10 cellular contexts compared by ENCODE assay signal in genomic region chr3:151383956-151384355, GRCh38. TPM values are rescaled to one million over a fixed set of nuclear protein-coding genes. Genes with fewer than 3 reads are reported as not detected.
DNase-seq lines count a peak whose midpoint lies in the region; ATAC-seq and TF ChIP-seq lines count a peak whose summit lies in the region.
"Had no signal": no experiment of that assay in that cellular context is flagged by ENCODE, and none has a peak within 500 bp of the region (broad histone marks: within the 10 kb centered on the region; RNA-seq: fewer than 3 reads in every experiment).

No MANE protein-coding gene starts in this region.

- no peak for TF ChIP-seq CTCF in CD4-positive, alpha-beta T cell (IDR thresholded peaks at IDR 0.05)

- H3K36me3 Mint-ChIP-seq in CD4-positive, alpha-beta T cell (ENCODE audit: low read depth): no peaks in the 10 kb centered on the region
- H3K36me3 Mint-ChIP-seq in CD8-positive, alpha-beta memory T cell: no peaks in the 10 kb centered on the region

- H3K4me3 Mint-ChIP-seq in CD4-positive, alpha-beta T cell: peak overlapping the region; percentile 8
- H3K4me3 Mint-ChIP-seq in CD8-positive, alpha-beta memory T cell: peak overlapping the region in 3 of 7 donors; percentile 23 to 63 (median 29)
- H3K4me3 Mint-ChIP-seq: neural crest cell had no signal

- CTCF ChIA-PET in CD4-positive, alpha-beta T cell (lab: Charles Lee): no interaction called here
- CTCF ChIA-PET in CD8-positive, alpha-beta memory T cell (lab: Charles Lee): no interaction called here

- intact Hi-C loops in CD4-positive, alpha-beta T cell (cut with DNase I, micrococcal nuclease): no loop called here

- no peaks in the 10 kb centered on the region for H3K9me3 ChIP-seq in CD4-positive, alpha-beta T cell (ENCODE audit: control insufficient read depth, low read length)
- H3K9me3 ChIP-seq in CD8-positive, alpha-beta memory T cell (ENCODE audit: low read length): no peaks in the 10 kb centered on the region
- H3K9me3 ChIP-seq: Peyer's patch had no signal

- no peak overlapping the region for H3K4me3 ChIP-seq in CD8-positive, alpha-beta memory T cell (ENCODE audit: low read length)

- no peaks in the 10 kb centered on the region for H3K4me1 Mint-ChIP-seq in CD4-positive, alpha-beta T cell (ENCODE audit: low read depth)
- peaks cover 0 to 13% (median 2%) of the 10 kb centered on the region in 3 donors for H3K4me1 Mint-ChIP-seq in CD8-positive, alpha-beta memory T cell

- H3K27ac ChIP-seq in CD4-positive, alpha-beta T cell (ENCODE audit: low read depth, low read length): no peak overlapping the region
- H3K27ac ChIP-seq in CD8-positive, alpha-beta memory T cell (ENCODE audit: low read depth, low read length): no peak overlapping the region

- no peaks in the 10 kb centered on the region for H3K9me3 Mint-ChIP-seq in CD4-positive, alpha-beta T cell
- H3K9me3 Mint-ChIP-seq in CD8-positive, alpha-beta memory T cell: no peaks in the 10 kb centered on the region
- H3K9me3 Mint-ChIP-seq: neural crest cell had no signal

- POLR2A ChIA-PET in CD4-positive, alpha-beta T cell (lab: Charles Lee): no interaction called here
- POLR2A ChIA-PET in CD8-positive, alpha-beta memory T cell (lab: Charles Lee): no interaction called here

- H3K27me3 Mint-ChIP-seq in CD4-positive, alpha-beta T cell: no peaks in the 10 kb centered on the region
- H3K27me3 Mint-ChIP-seq in CD8-positive, alpha-beta memory T cell: peaks cover 0 to under 1% of the 10 kb centered on the region in 2 donors

- no peaks in the 10 kb centered on the region for H3K4me1 ChIP-seq in CD8-positive, alpha-beta memory T cell (ENCODE audit: insufficient read depth, low read length)

- no peaks in the 10 kb centered on the region for H3K27me3 ChIP-seq in CD4-positive, alpha-beta T cell (ENCODE audit: control insufficient read depth, insufficient read depth, low read length)
- H3K27me3 ChIP-seq in CD8-positive, alpha-beta memory T cell (ENCODE audit: insufficient read depth, low read length, poor library complexity, severe bottlenecking): no peaks in the 10 kb centered on the region
- H3K27me3 ChIP-seq: Peyer's patch had no signal

- no peak overlapping the region for H3K27ac Mint-ChIP-seq in CD4-positive, alpha-beta T cell
- no peak overlapping the region for H3K27ac Mint-ChIP-seq in CD8-positive, alpha-beta memory T cell

- no peaks in the 10 kb centered on the region for H3K36me3 ChIP-seq in CD8-positive, alpha-beta memory T cell (ENCODE audit: insufficient read depth, low read length)
- H3K36me3 ChIP-seq: Peyer's patch had no signal

- DNase-seq in CD4-positive, alpha-beta T cell: no peak
- DNase-seq in foreskin melanocyte: peak; percentile 55
- DNase-seq in CD8-positive, alpha-beta memory T cell: no peak
- DNase-seq in C1 segment of cervical spinal cord (lab: John Stamatoyannopoulos, UW): no peak
- no peak for DNase-seq in NCI-H1048 (lab: John Stamatoyannopoulos, UW)
- no peak for DNase-seq in NOMO-1 treated with dmso at 0.1 percent for 144 hours (lab: John Stamatoyannopoulos, UW; ENCODE audit: unreplicated experiment)
- DNase-seq: Peyer's patch had no signal

- ATAC-seq in CD4-positive, alpha-beta T cell (ENCODE audit: poor library complexity): no peak
- peak; percentile 36 for ATAC-seq in GM19455 (IDR thresholded peaks at IDR 0.05; ENCODE audit: unreplicated experiment)
- peak; percentile 55 for ATAC-seq in HG03159 (IDR thresholded peaks at IDR 0.05; ENCODE audit: unreplicated experiment)

RNA-seq across cellular contexts. Expression of gene P2RY12, which starts 0.6 kb away (rescaled TPM):
- not detected for total RNA-seq in CD4-positive, alpha-beta T cell
- not detected for total RNA-seq in CD8-positive, alpha-beta memory T cell
- not detected for polyA plus RNA-seq in CD8-positive, alpha-beta memory T cell
- total RNA-seq: neural crest cell had no signal

RNA-seq across cellular contexts. Expression of gene P2RY13, which starts 54.6 kb away (rescaled TPM):
- under 1 TPM in 1 of 2 experiments, not detected in 1; 0.08 TPM for total RNA-seq in CD4-positive, alpha-beta T cell
- not detected for total RNA-seq in CD8-positive, alpha-beta memory T cell
- polyA plus RNA-seq in CD8-positive, alpha-beta memory T cell: not detected
- total RNA-seq: neural crest cell had no signal
